Comparison of ENCODE assay signal across 1 cellular context in the genomic region with DNA sequence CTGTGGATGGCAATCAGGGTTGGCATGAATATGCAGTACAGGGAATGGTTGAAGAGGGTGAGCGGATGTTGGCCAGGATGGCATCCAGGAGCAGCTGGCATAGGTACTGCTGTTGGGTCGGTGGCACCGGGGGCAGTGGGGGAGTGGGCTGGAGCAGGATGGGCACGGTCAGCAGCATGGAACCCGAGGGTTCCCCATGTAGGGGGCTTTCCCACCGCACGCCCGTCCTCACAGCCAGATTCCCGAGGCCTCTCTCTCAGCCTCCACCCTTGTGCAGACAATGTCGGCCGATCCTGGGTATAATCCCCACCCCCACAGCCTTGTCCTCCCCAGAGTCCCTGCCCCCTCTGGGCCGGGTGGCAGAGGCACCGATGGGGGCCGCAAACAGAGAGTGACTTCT. TPM values are rescaled to one million over a fixed set of nuclear protein-coding genes. Genes with fewer than 3 reads are reported as not detected.
"Had no signal": no experiment of that assay in that cellular context is flagged by ENCODE, and none has a peak within 500 bp of the region (broad histone marks: within the 10 kb centered on the region; RNA-seq: fewer than 3 reads in every experiment).

No MANE protein-coding gene starts in this region.

RNA-seq across cellular contexts. Expression of a gene that starts 9.2 kb away (rescaled TPM):
- polyA plus RNA-seq: naive thymus-derived CD4-positive, alpha-beta T cell had no signal
